Comparison of ENCODE assay signal across 1 cellular context in genomic region chr11:9319377-9319941, GRCh38.
TF ChIP-seq lines count a peak whose summit lies in the region.

No MANE protein-coding gene starts in this region.

TF ChIP-seq in K562, 482 proteins besides CTCF, POLR2A, EP300 and RAD21 (continued from another document):
- TF ChIP-seq CUX1 (CRISPR knock-in tag; IDR thresholded peaks at IDR 0.05) = peak; percentile 79; the same call in 1 of the 2 replicates
- TF ChIP-seq HINFP (tag; conservative IDR thresholded peaks at IDR 0.05; ENCODE audit: low read depth) = peak; percentile 86
- peak; percentile 70 for TF ChIP-seq L3MBTL2 (IDR thresholded peaks at IDR 0.05)
- TF ChIP-seq TCF3 (CRISPR knock-in tag; IDR thresholded peaks at IDR 0.05) = peak; percentile 66; the same call in 1 of the 2 replicates
- peak; percentile 76 for TF ChIP-seq ZNF134 (CRISPR knock-in tag; conservative IDR thresholded peaks at IDR 0.05)
- TF ChIP-seq MTF1 (CRISPR knock-in tag; IDR thresholded peaks at IDR 0.05; ENCODE audit: borderline replicate concordance) = peak; percentile 53; the same call in 1 of the 2 replicates
- peak; percentile 77; the same call in 1 of the 2 replicates for TF ChIP-seq ID3 (CRISPR knock-in tag; IDR thresholded peaks at IDR 0.05)
- peak; percentile 99 for TF ChIP-seq ID3 (tag; IDR thresholded peaks at IDR 0.05)
- TF ChIP-seq NR4A1 (CRISPR knock-in tag; IDR thresholded peaks at IDR 0.05) = peak; percentile 70; the same call in 1 of the 2 replicates
- TF ChIP-seq NR4A1 (tag; IDR thresholded peaks at IDR 0.05) = peak; percentile 99
- peak; percentile 63; the same call in 1 of the 2 replicates for TF ChIP-seq EP400 (IDR thresholded peaks at IDR 0.05)
- 0 out of 2 replicates have a peak, but pooled peaks have one; percentile 14 for TF ChIP-seq KLF1 (tag; IDR thresholded peaks at IDR 0.05)
- peak; percentile 81 for TF ChIP-seq ZNF398 (CRISPR knock-in tag; IDR thresholded peaks at IDR 0.05)
- peak; percentile 67; the same call in 1 of the 2 replicates for TF ChIP-seq ETV1 (tag; conservative IDR thresholded peaks at IDR 0.05; ENCODE audit: low read depth)
- TF ChIP-seq DDX20 (tag; IDR thresholded peaks at IDR 0.05; ENCODE audit: low read depth) = peak; percentile 90
- peak; percentile 90 for TF ChIP-seq IRF9 (tag; IDR thresholded peaks at IDR 0.05)
- TF ChIP-seq GTF2A2 (tag; IDR thresholded peaks at IDR 0.05) = peak; percentile 88
- TF ChIP-seq HMBOX1 (IDR thresholded peaks at IDR 0.05) = peak; percentile 89
- TF ChIP-seq ZNF696 (CRISPR knock-in tag; conservative IDR thresholded peaks at IDR 0.05) = 0 out of 2 replicates have a peak, but pooled peaks have one; percentile 41
- TF ChIP-seq HOMEZ (CRISPR knock-in tag; IDR thresholded peaks at IDR 0.05) = 0 out of 2 replicates have a peak, but pooled peaks have one; percentile 57
